In genomic region chr1:1578371-1578940, GRCh38 we compare ENCODE assay signal across 26 cellular contexts. TPM values are rescaled to one million over a fixed set of nuclear protein-coding genes. Genes with fewer than 3 reads are reported as not detected.
"Had no signal": no experiment of that assay in that cellular context is flagged by ENCODE, and none has a peak within 500 bp of the region (broad histone marks: within the 10 kb centered on the region; RNA-seq: fewer than 3 reads in every experiment).

No MANE protein-coding gene starts in this region.

- ATAC-seq: activated CD8-positive, alpha-beta T cell treated with anti-CD3 and anti-CD28 coated beads, Interleukin-2, amount 10 ng/mL, durations not matched to agents 7 days and 5 days; WTC11 had no signal

- H3K4me1 ChIP-seq: breast epithelium had no signal

- H3K27me3 ChIP-seq: Peyer's patch had no signal

- H3K4me3 Mint-ChIP-seq: activated CD8-positive, alpha-beta T cell treated with anti-CD3 and anti-CD28 coated beads, Interleukin-2, amount 10 ng/mL, durations not matched to agents 7 days and 5 days; activated naive CD4-positive, alpha-beta T cell treated with anti-CD3 and anti-CD28 coated beads, Interleukin-2, amount 50 U/mL, for 24 hours; activated T-helper 1 cell treated with anti-CD3 and anti-CD28 coated beads, Interleukin-12 subunit alpha, Interleukin-12 subunit beta, Interleukin-2, Interleukin-4 antibody, amounts not matched to agents 30 ng/mL and 10 ng/mL and 1 ng/mL, durations not matched to agents 14 hours and 24 hours and 36 hours; T-helper 1 cell treated with Interleukin-12 subunit alpha and Interleukin-12 subunit beta and Interleukin-4 antibody, amounts not matched to agents 30 μg/mL and 1 μg/mL, for 36 hours; WTC11 had no signal

- H3K27ac Mint-ChIP-seq: activated CD8-positive, alpha-beta T cell treated with anti-CD3 and anti-CD28 coated beads, Interleukin-2, amount 10 ng/mL, durations not matched to agents 7 days and 5 days; activated naive CD4-positive, alpha-beta T cell treated with anti-CD3 and anti-CD28 coated beads, Interleukin-2, amount 50 U/mL, for 24 hours; activated T-helper 1 cell treated with anti-CD3 and anti-CD28 coated beads, Interleukin-12 subunit alpha, Interleukin-12 subunit beta, Interleukin-2, Interleukin-4 antibody, amounts not matched to agents 30 ng/mL and 10 ng/mL and 1 ng/mL, durations not matched to agents 14 hours and 24 hours and 36 hours; T-helper 1 cell treated with Interleukin-12 subunit alpha and Interleukin-12 subunit beta and Interleukin-4 antibody, amounts not matched to agents 30 μg/mL and 1 μg/mL, for 36 hours; WTC11 had no signal

- DNase-seq: activated CD4-positive, alpha-beta T cell treated with anti-CD3 and anti-CD28 coated beads for 48 hours; activated CD4-positive, alpha-beta T cell treated with anti-CD3 and anti-CD28 coated beads, Interleukin-2, amount 50 U/mL, for 4 hours; activated CD4-positive, CD25-positive, alpha-beta regulatory T cell treated with anti-CD3 and anti-CD28 coated beads, Interleukin-2, amount 50 U/mL, for 72 hours; activated CD8-positive, alpha-beta memory T cell treated with anti-CD3 and anti-CD28 coated beads, Interleukin-2, amount 50 U/mL, for 48 hours; activated CD8-positive, alpha-beta T cell treated with anti-CD3 and anti-CD28 coated beads, Interleukin-2, amount 10 ng/mL, durations not matched to agents 7 days and 5 days; activated effector memory CD4-positive, alpha-beta T cell treated with Interleukin-2 at 50 U/mL for 16 hours; activated naive CD4-positive, alpha-beta T cell; activated T-cell treated with anti-CD3 and anti-CD28 coated beads, Interleukin-2, amount 50 U/mL, for 1 hour; aorta; caudate nucleus; Karpas-422; MM.1S; NCI-H1105; NCI-H1436 treated with DMSO at 0.1 percent for 48 hours; NCI-H187; NCI-H226; NCI-H526; NCI-H82; Peyer's patch; SHP77 treated with DMSO at 0.1 percent for 48 hours had no signal

- H3K4me3 ChIP-seq: breast epithelium, Peyer's patch had no signal

- H3K9me3 Mint-ChIP-seq: activated naive CD4-positive, alpha-beta T cell treated with anti-CD3 and anti-CD28 coated beads, Interleukin-2, amount 50 U/mL, for 24 hours; activated T-helper 1 cell treated with anti-CD3 and anti-CD28 coated beads, Interleukin-12 subunit alpha, Interleukin-12 subunit beta, Interleukin-2, Interleukin-4 antibody, amounts not matched to agents 30 ng/mL and 10 ng/mL and 1 ng/mL, durations not matched to agents 14 hours and 24 hours and 36 hours; T-helper 1 cell treated with Interleukin-12 subunit alpha and Interleukin-12 subunit beta and Interleukin-4 antibody, amounts not matched to agents 30 μg/mL and 1 μg/mL, for 36 hours; WTC11 had no signal

- H3K27ac ChIP-seq: breast epithelium had no signal

- H3K36me3 Mint-ChIP-seq: WTC11 had no signal

- H3K9me3 ChIP-seq: breast epithelium, Peyer's patch had no signal

- H3K36me3 ChIP-seq: breast epithelium, Peyer's patch had no signal

RNA-seq across cellular contexts. Expression of gene MMP23B, which starts 53.5 kb away (rescaled TPM):
- total RNA-seq: SK-MEL-5 had no signal
